ENCODE assay signal across 9 cellular contexts in the genomic region with DNA sequence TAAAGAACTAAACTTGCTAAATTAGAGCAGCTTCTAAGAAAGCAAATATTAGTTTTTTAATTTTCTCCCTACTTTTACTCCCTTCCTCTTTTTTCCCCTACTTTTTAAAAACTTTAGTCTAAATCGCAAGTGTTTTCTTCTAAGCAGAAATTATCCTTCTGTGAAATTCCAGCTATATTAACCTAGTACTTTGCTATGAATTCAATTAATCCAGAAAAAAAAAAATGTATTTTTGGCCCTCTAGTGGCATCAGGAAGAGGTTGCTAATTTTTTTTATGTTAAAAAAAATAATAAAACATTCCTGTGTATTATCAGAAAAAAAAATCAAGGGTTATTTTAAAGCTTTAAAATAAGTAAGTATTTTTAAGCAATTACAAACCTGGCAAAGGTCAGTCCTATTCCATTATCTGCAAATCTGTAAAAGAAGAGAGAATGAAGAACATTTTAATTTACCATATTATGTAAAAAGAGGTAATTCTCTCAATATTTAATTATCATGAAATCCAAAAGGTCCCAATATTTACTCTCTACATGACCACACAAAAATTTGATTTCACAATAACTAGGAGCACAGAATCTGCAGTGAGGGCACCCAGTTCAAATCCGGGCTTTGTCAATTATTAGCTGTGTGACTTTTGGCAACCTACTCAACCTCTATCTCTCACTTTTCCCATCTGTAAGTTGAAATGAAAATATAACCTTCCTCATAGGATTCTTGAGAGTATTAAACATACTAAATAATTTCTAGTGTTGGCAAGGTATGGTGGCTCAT. TPM values are rescaled to one million over a fixed set of nuclear protein-coding genes. Genes with fewer than 3 reads are reported as not detected.
DNase-seq lines count a peak whose midpoint lies in the region; ATAC-seq and TF ChIP-seq lines count a peak whose summit lies in the region.
"Had no signal": no experiment of that assay in that cellular context is flagged by ENCODE, and none has a peak within 500 bp of the region (broad histone marks: within the 10 kb centered on the region; RNA-seq: fewer than 3 reads in every experiment).

No MANE protein-coding gene starts in this region.

- H3K4me1 ChIP-seq in DND-41 (ENCODE audit: insufficient read depth, low read length) = no peaks in the 10 kb centered on the region
- H3K4me1 ChIP-seq in colonic mucosa = no peaks in the 10 kb centered on the region
- H3K4me1 ChIP-seq in neural progenitor cell = no peaks in the 10 kb centered on the region

- intact Hi-C loops in colonic mucosa (cut with DNase I) = no loop called here

- H2AFZ ChIP-seq in DND-41 (ENCODE audit: low read depth, low read length) (no peak overlapping the region), neural progenitor cell (replicated peaks) (no peak overlapping the region)

- TF ChIP-seq CTCF in DND-41 (IDR thresholded peaks at IDR 0.05; ENCODE audit: borderline replicate concordance, extremely low read depth, low read length, poor library complexity, severe bottlenecking) (peak; percentile 43), colonic mucosa (IDR thresholded peaks at IDR 0.05) (peak; percentile 30), neural progenitor cell (IDR thresholded peaks at IDR 0.05) (peak; percentile 52)

- no peak overlapping the region for H3K4me3 ChIP-seq in DND-41 (ENCODE audit: low read depth in 1 of 2, low read length in 2 of 2)
- no peak overlapping the region for H3K4me3 ChIP-seq in colonic mucosa
- no peak overlapping the region for H3K4me3 ChIP-seq in neural progenitor cell

- H3K4me3 Mint-ChIP-seq in neural progenitor cell = no peak overlapping the region

- H3K4me1 Mint-ChIP-seq in neural progenitor cell = no peaks in the 10 kb centered on the region

- H3K36me3 ChIP-seq in DND-41 (ENCODE audit: insufficient read depth, low read length) = no peaks in the 10 kb centered on the region; the same call in 1 of the 2 replicates
- peaks cover 12% of the 10 kb centered on the region for H3K36me3 ChIP-seq in colonic mucosa
- peaks cover 62% of the 10 kb centered on the region for H3K36me3 ChIP-seq in neural progenitor cell

- H3K9me3 ChIP-seq in DND-41 (ENCODE audit: insufficient read depth, low read length, severe bottlenecking) (no peaks in the 10 kb centered on the region), colonic mucosa (no peaks in the 10 kb centered on the region), neural progenitor cell (ENCODE audit: low read depth) (no peaks in the 10 kb centered on the region)

- H3K9me3 Mint-ChIP-seq in neural progenitor cell = no peaks in the 10 kb centered on the region

- no peaks in the 10 kb centered on the region for H3K79me2 ChIP-seq in DND-41 (ENCODE audit: insufficient read depth, low read length)
- H3K79me2 ChIP-seq in neural progenitor cell (ENCODE audit: low read depth) = peaks cover 78% of the 10 kb centered on the region

- H3F3A ChIP-seq in neural progenitor cell (ENCODE audit: low read depth) = peaks cover 32% of the 10 kb centered on the region

- no peak overlapping the region for H3K27ac Mint-ChIP-seq in neural progenitor cell

- H3K4me2 ChIP-seq in DND-41 (ENCODE audit: insufficient read depth, low read length) (no peak overlapping the region), neural progenitor cell (no peak overlapping the region)

- H4K20me1 ChIP-seq in DND-41 (ENCODE audit: insufficient read depth, low read length) = no peaks in the 10 kb centered on the region
- peaks cover 54% of the 10 kb centered on the region for H4K20me1 ChIP-seq in neural progenitor cell (ENCODE audit: low read depth)

- no peak overlapping the region for H3K9ac ChIP-seq in DND-41 (ENCODE audit: low read depth, low read length)
- no peak overlapping the region for H3K9ac ChIP-seq in colonic mucosa (ENCODE audit: low read depth in 2 of 2, low read length in 2 of 2)
- H3K9ac ChIP-seq in neural progenitor cell = no peak overlapping the region

- no peak for DNase-seq in DND-41
- DNase-seq in NCI-H2171 (lab: John Stamatoyannopoulos, UW) = peak; percentile 15
- no peak for DNase-seq in colonic mucosa
- no peak for DNase-seq in neural progenitor cell (ENCODE audit: low spot score)
- no peak for DNase-seq in medulla oblongata (ENCODE audit: extremely low spot score)
- DNase-seq in stimulated activated CD4-positive, alpha-beta T cell treated with anti-CD3 and anti-CD28 coated beads, Interleukin-4, amount 100 ng/mL, for 24 hours = no peak
- no peak for DNase-seq in KG1 (lab: John Stamatoyannopoulos, UW)
- DNase-seq: NCI-H1092 had no signal

- H3K27me3 Mint-ChIP-seq in neural progenitor cell (ENCODE audit: insufficient read depth, low read depth) = no peaks in the 10 kb centered on the region

- no peak overlapping the region for H3K27ac ChIP-seq in DND-41 (ENCODE audit: low read length)
- no peak overlapping the region for H3K27ac ChIP-seq in colonic mucosa
- no peak overlapping the region for H3K27ac ChIP-seq in neural progenitor cell

- ATAC-seq in DND-41 (ENCODE audit: insufficient read depth, low read depth) = no peak
- ATAC-seq in HG02571 (IDR thresholded peaks at IDR 0.05; ENCODE audit: unreplicated experiment) = no peak

- H3K27me3 ChIP-seq in DND-41 (ENCODE audit: insufficient read depth, low read length, poor library complexity) (no peaks in the 10 kb centered on the region), colonic mucosa (no peaks in the 10 kb centered on the region), neural progenitor cell (no peaks in the 10 kb centered on the region)

- peaks cover 45% of the 10 kb centered on the region for H3K36me3 Mint-ChIP-seq in neural progenitor cell

RNA-seq across cellular contexts. Expression of gene CEMIP2, which starts 52.0 kb away (rescaled TPM):
- total RNA-seq in colonic mucosa (100 to 1,000 TPM in 1 of 2 donors, 10 to 100 TPM in 1; 72.7 to 111 TPM), neural progenitor cell (ENCODE audit: low replicate concordance) (185 and 218 TPM in 2 replicates)
